In genomic region chr14:31265701-31266398, GRCh38 we compare ENCODE assay signal across 17 cellular contexts. TPM values are rescaled to one million over a fixed set of nuclear protein-coding genes. Genes with fewer than 3 reads are reported as not detected.
DNase-seq lines count a peak whose midpoint lies in the region; ATAC-seq, FAIRE-seq and TF ChIP-seq lines count a peak whose summit lies in the region.
"Had no signal": no experiment of that assay in that cellular context is flagged by ENCODE, and none has a peak within 500 bp of the region (broad histone marks: within the 10 kb centered on the region; RNA-seq: fewer than 3 reads in every experiment).

No MANE protein-coding gene starts in this region.

- H3K36me3 ChIP-seq in GM23338 (ENCODE audit: insufficient read depth), result peaks cover 11% of the 10 kb centered on the region; the same call in 1 of the 2 replicates
- H3K36me3 ChIP-seq in astrocyte (ENCODE audit: insufficient read depth, low read length), result no peaks in the 10 kb centered on the region
- H3K36me3 ChIP-seq in aorta (ENCODE audit: control insufficient read depth in 1 of 2, insufficient read depth in 2 of 2, low read length in 1 of 2), result no peaks in the 10 kb centered on the region
- H3K36me3 ChIP-seq: ascending aorta had no signal

- H3K4me1 Mint-ChIP-seq in GM23338 (peaks cover 2% of the 10 kb centered on the region; the same call in 2 of the 3 replicates), astrocyte (ENCODE audit: low read depth, unreplicated experiment) (peaks cover 13% of the 10 kb centered on the region)

- 53 to 76% methylated on average over 8 of the region's 8 CpGs for WGBS in aorta, 2 donors

- H4K20me1 ChIP-seq in GM23338 (replicated peaks; ENCODE audit: insufficient read depth), result no peaks in the 10 kb centered on the region
- no peaks in the 10 kb centered on the region for H4K20me1 ChIP-seq in astrocyte (ENCODE audit: insufficient read depth, low read length)

- H3K4me3 Mint-ChIP-seq in GM23338 (no peak overlapping the region), astrocyte (ENCODE audit: unreplicated experiment) (no peak overlapping the region)
- H3K4me3 Mint-ChIP-seq: activated CD8-positive, alpha-beta memory T cell treated with anti-CD3 and anti-CD28 coated beads, Interleukin-2, amount 10 ng/mL, durations not matched to agents 7 days and 5 days; nephron had no signal

- H3K79me2 ChIP-seq in GM23338 (replicated peaks; ENCODE audit: insufficient read depth) (no peaks in the 10 kb centered on the region), astrocyte (ENCODE audit: insufficient read depth, low read length) (no peaks in the 10 kb centered on the region)

- no peak overlapping the region for H3K27ac Mint-ChIP-seq in GM23338
- H3K27ac Mint-ChIP-seq in astrocyte (ENCODE audit: unreplicated experiment), result no peak overlapping the region
- H3K27ac Mint-ChIP-seq: activated CD8-positive, alpha-beta memory T cell treated with anti-CD3 and anti-CD28 coated beads, Interleukin-2, amount 10 ng/mL, durations not matched to agents 7 days and 5 days; nephron had no signal

- peaks cover 6% of the 10 kb centered on the region for H3K9me3 ChIP-seq in astrocyte (ENCODE audit: insufficient read depth, low read depth, low read length)
- no peaks in the 10 kb centered on the region for H3K9me3 ChIP-seq in aorta (ENCODE audit: control insufficient read depth, low read length)
- H3K9me3 ChIP-seq: ascending aorta had no signal

- H3K27me3 ChIP-seq in GM23338 (ENCODE audit: insufficient read depth) (no peaks in the 10 kb centered on the region), astrocyte (ENCODE audit: insufficient read depth, low read length) (no peaks in the 10 kb centered on the region), aorta (ENCODE audit: control insufficient read depth in 1 of 2, insufficient read depth in 2 of 2, low read length in 1 of 2) (no peaks in the 10 kb centered on the region)
- H3K27me3 ChIP-seq: ascending aorta had no signal

- no peak for ATAC-seq in GM23338
- ATAC-seq in aorta (ENCODE audit: low FRiP score), result no peak
- ATAC-seq: activated CD8-positive, alpha-beta memory T cell treated with anti-CD3 and anti-CD28 coated beads, Interleukin-2, amount 10 ng/mL, durations not matched to agents 7 days and 5 days; Right ventricle myocardium inferior had no signal

- no peak overlapping the region for H3K4me3 ChIP-seq in GM23338
- no peak overlapping the region for H3K4me3 ChIP-seq in astrocyte (ENCODE audit: insufficient read depth, low read depth, low read length)
- no peak overlapping the region for H3K4me3 ChIP-seq in aorta (ENCODE audit: low read length in 2 of 2)
- H3K4me3 ChIP-seq: ascending aorta, lung had no signal

- no peak overlapping the region for H3K9ac ChIP-seq in astrocyte (ENCODE audit: low read length)

- H3K9me3 Mint-ChIP-seq in GM23338 (peaks cover 34% of the 10 kb centered on the region), astrocyte (ENCODE audit: unreplicated experiment) (peaks cover 5% of the 10 kb centered on the region)
- H3K9me3 Mint-ChIP-seq: nephron had no signal

- H3K27me3 Mint-ChIP-seq in GM23338 (ENCODE audit: insufficient read depth, low read depth, poor library complexity) (peaks cover 4% of the 10 kb centered on the region), astrocyte (ENCODE audit: low read depth, unreplicated experiment) (no peaks in the 10 kb centered on the region)
- H3K27me3 Mint-ChIP-seq: activated CD8-positive, alpha-beta memory T cell treated with anti-CD3 and anti-CD28 coated beads, Interleukin-2, amount 10 ng/mL, durations not matched to agents 7 days and 5 days had no signal

- H2AFZ ChIP-seq in GM23338, result peak overlapping the region; percentile 97
- H2AFZ ChIP-seq in astrocyte (ENCODE audit: low read depth, low read length), result no peak overlapping the region

- H3K27ac ChIP-seq in GM23338 (ENCODE audit: low read depth) (no peak overlapping the region), astrocyte (ENCODE audit: low read depth, low read length) (no peak overlapping the region), aorta (ENCODE audit: low read depth in 1 of 2, low read length in 2 of 2) (no peak overlapping the region)

- H3F3A ChIP-seq in GM23338 (replicated peaks; ENCODE audit: low read depth), result no peaks in the 10 kb centered on the region

- DNase-seq in GM23338 (ENCODE audit: low spot score), result no peak
- peak; percentile 51 for DNase-seq in astrocyte (ENCODE audit: low read depth)
- peak; percentile 60 for DNase-seq in fibroblast of peridontal ligament (ENCODE audit: extremely low read depth)
- DNase-seq in renal cortical epithelial cell (ENCODE audit: low read depth), result peak; percentile 55
- no peak for DNase-seq in aorta
- DNase-seq in NCI-H510A treated with DMSO at 0.1 percent for 48 hours (lab: John Stamatoyannopoulos, UW), result no peak
- no peak for DNase-seq in T-helper 2 cell
- DNase-seq in NCI-H1092 (lab: John Stamatoyannopoulos, UW), result no peak
- DNase-seq: activated CD4-positive, CD25-positive, alpha-beta regulatory T cell treated with anti-CD3 and anti-CD28 coated beads, Interleukin-2, amount 50 U/mL, for 72 hours; activated CD8-positive, alpha-beta memory T cell treated with anti-CD3 and anti-CD28 coated beads, Interleukin-2, amount 10 ng/mL, durations not matched to agents 7 days and 5 days; DMS 273 treated with DMSO at 0.1 percent for 48 hours; foreskin melanocyte; NK-92 treated with Interleukin-12 subunit alpha and Interleukin-12 subunit beta, amount 100 ng/mL, for 24 hours had no signal

- intact Hi-C loops in aorta (cut with DNase I), result loop anchor here in 1 of 2 donors (10.0 kb wide), 1 partner anchor 61 kb away; the partner anchor contains the start of gene HECTD1

- no peak for TF ChIP-seq CTCF in GM23338 (conservative IDR thresholded peaks at IDR 0.05; ENCODE audit: low read depth in 2 of 2)
- TF ChIP-seq CTCF in astrocyte (IDR thresholded peaks at IDR 0.05; ENCODE audit: insufficient read depth, low read depth, low read length), result no peak

- H3K36me3 Mint-ChIP-seq in GM23338 (ENCODE audit: low read depth), result peaks cover 25% of the 10 kb centered on the region
- H3K36me3 Mint-ChIP-seq in astrocyte (ENCODE audit: low read depth, unreplicated experiment), result no peaks in the 10 kb centered on the region

- no peaks in the 10 kb centered on the region for H3K9me2 ChIP-seq in GM23338 (ENCODE audit: insufficient read depth)

- H3K4me2 ChIP-seq in GM23338, result no peak overlapping the region
- H3K4me2 ChIP-seq in astrocyte (ENCODE audit: low read length), result no peak overlapping the region

- FAIRE-seq in astrocyte (lab: Jason Lieb, UNC), result no peak

- no peaks in the 10 kb centered on the region for H3K4me1 ChIP-seq in GM23338 (ENCODE audit: insufficient read depth)
- peaks cover 23% of the 10 kb centered on the region for H3K4me1 ChIP-seq in astrocyte (ENCODE audit: insufficient read depth, low read length)
- peaks cover 0 to 14% of the 10 kb centered on the region in 2 donors for H3K4me1 ChIP-seq in aorta (ENCODE audit: control insufficient read depth in 1 of 2, insufficient read depth in 2 of 2, low read length in 2 of 2)

TF ChIP-seq in GM23338, 12 proteins besides CTCF, POLR2A, EP300 and RAD21:
- TF ChIP-seq REST (IDR thresholded peaks at IDR 0.05; ENCODE audit: unreplicated experiment) (no peak), NANOG (IDR thresholded peaks at IDR 0.05; ENCODE audit: borderline replicate concordance) (no peak), STAT1 (IDR thresholded peaks at IDR 0.05; ENCODE audit: unreplicated experiment) (no peak), ZNF331 (CRISPR knock-in tag; IDR thresholded peaks at IDR 0.05; ENCODE audit: low read depth) (no peak)

RNA-seq across cellular contexts. Expression of gene HECTD1, which starts 58.3 kb away (rescaled TPM):
- 132 and 134 TPM in 2 replicates for total RNA-seq in GM23338 (2014; rRNA removed; shearing (Covaris generic))
- polyA plus RNA-seq in GM23338 (2016; fragmentation: Nextera tagmentation; extraction: Ambion mirVana), result 35.2 and 42.1 TPM in 2 replicates
- 101 and 110 TPM in 2 replicates for total RNA-seq in astrocyte
- 239 and 354 TPM in 2 replicates for total RNA-seq in renal cortical epithelial cell
- total RNA-seq in aorta, result 100 to 1,000 TPM; 137 to 164 TPM
- polyA plus RNA-seq in aorta, result 10 to 100 TPM; 23.5 to 47.6 TPM

Comparison
In these comparisons a context has a peak if more than half of its experiments do, and no peak if none do; other contexts are left out.
1. DNase-seq: peak in astrocyte (single experiment), fibroblast of peridontal ligament (single experiment) and renal cortical epithelial cell (single experiment); none in GM23338 (single experiment), aorta (0 of 2), NCI-H510A treated with DMSO at 0.1 percent for 48 hours (single experiment), T-helper 2 cell (0 of 5) and NCI-H1092 (single experiment).